Comparison of ENCODE assay signal across 32 cellular contexts in genomic region chr1:182413969-182414368, GRCh38. TPM values are rescaled to one million over a fixed set of nuclear protein-coding genes. Genes with fewer than 3 reads are reported as not detected.
"Had no signal": no experiment of that assay in that cellular context is flagged by ENCODE, and none has a peak within 500 bp of the region (broad histone marks: within the 10 kb centered on the region; RNA-seq: fewer than 3 reads in every experiment).

No MANE protein-coding gene starts in this region.

- H3K36me3 ChIP-seq: stomach, suprapubic skin, thoracic aorta, thyroid gland, tibial artery, tibial nerve, transverse colon, upper lobe of left lung, upper lobe of right lung, uterus, vagina had no signal

- H3K4me1 Mint-ChIP-seq: stimulated activated effector memory CD8-positive, alpha-beta T cell treated with anti-CD3 and anti-CD28 coated beads, Interleukin-12 subunit alpha, Interleukin-12 subunit beta, amount 100 ng/mL, for 72 hours; stimulated activated memory B cell treated with anti-CD40 and anti-IgM and Interleukin-4, amounts not matched to agents 10 μg/mL and 1 μg/mL and 100 μg/mL, for 72 hours; stimulated activated naive B cell treated with anti-CD40 and anti-IgM and Interleukin-4, amounts not matched to agents 10 μg/mL and 1 μg/mL and 100 μg/mL, for 72 hours; stimulated activated naive CD8-positive, alpha-beta T cell treated with anti-CD3 and anti-CD28 coated beads, Interleukin-15, amount 100 ng/mL, for 72 hours had no signal

- H3K27me3 ChIP-seq: testis, thyroid gland, tibial nerve, transverse colon, upper lobe of left lung, uterus, vagina had no signal

- ATAC-seq: stimulated activated effector memory CD8-positive, alpha-beta T cell treated with anti-CD3 and anti-CD28 coated beads, Interleukin-12 subunit alpha, Interleukin-12 subunit beta, amount 100 ng/mL, for 72 hours; stimulated activated memory B cell treated with anti-CD40 and anti-IgM and Interleukin-4, amounts not matched to agents 10 μg/mL and 1 μg/mL and 100 μg/mL, for 72 hours; stimulated activated naive B cell treated with anti-CD40 and anti-IgM and Interleukin-4, amounts not matched to agents 10 μg/mL and 1 μg/mL and 100 μg/mL, for 72 hours; stimulated activated naive CD8-positive, alpha-beta T cell treated with anti-CD3 and anti-CD28 coated beads, Interleukin-15, amount 100 ng/mL, for 72 hours; stimulated activated naive CD8-positive, alpha-beta T cell treated with anti-CD3 and anti-CD28 coated beads, Interleukin-15, Interleukin-2, amounts not matched to agents 100 U/mL and 50 U/mL, for 24 hours; upper lobe of right lung had no signal

- H3K27ac ChIP-seq: stomach, suprapubic skin, testis, thoracic aorta, thyroid gland, tibial artery, tibial nerve, transverse colon, upper lobe of left lung, upper lobe of right lung, uterus, vagina had no signal

- H3K9me3 ChIP-seq: stomach, suprapubic skin, testis, thoracic aorta, thyroid gland, tibial artery, tibial nerve, transverse colon, upper lobe of left lung, upper lobe of right lung, uterus, vagina had no signal

- DNase-seq: stimulated activated CD4-positive, alpha-beta T cell treated with anti-CD3 and anti-CD28 coated beads, Interleukin-2, amount 100 ng/mL, for 48 hours; stimulated activated CD4-positive, alpha-beta T cell treated with anti-CD3 and anti-CD28 coated beads, Interleukin-4, amount 100 ng/mL, for 1 hour; stimulated activated CD4-positive, alpha-beta T cell treated with anti-CD3 and anti-CD28 coated beads, Interleukin-4, amount 100 ng/mL, for 24 hours; stimulated activated CD4-positive, alpha-beta T cell treated with anti-CD3 and anti-CD28 coated beads, Interleukin-4, amount 100 ng/mL, for 4 hours; stimulated activated CD8-positive, alpha-beta memory T cell treated with anti-CD3 and anti-CD28 coated beads, Interleukin-4, amount 100 ng/mL, for 48 hours; stimulated activated naive B cell treated with anti-CD40 and anti-IgM and Interleukin-4, amounts not matched to agents 10 μg/mL and 1 μg/mL and 100 μg/mL, for 72 hours; stimulated activated naive CD4-positive, alpha-beta T cell; stimulated activated naive CD4-positive, alpha-beta T cell treated with Interleukin-2 at 50 U/mL for 16 hours; stimulated activated naive CD8-positive, alpha-beta T cell treated with anti-CD3 and anti-CD28 coated beads, Interleukin-15, amount 100 ng/mL, for 72 hours; stimulated activated naive CD8-positive, alpha-beta T cell treated with anti-CD3 and anti-CD28 coated beads, Interleukin-15, Interleukin-2, amounts not matched to agents 100 U/mL and 50 U/mL, for 24 hours; stomach; substantia nigra; testis; thyroid gland; tibial artery; transverse colon; trophoblast cell; upper lobe of left lung; upper lobe of right lung; uterus had no signal

- H3K36me3 Mint-ChIP-seq: stimulated activated effector memory CD8-positive, alpha-beta T cell treated with anti-CD3 and anti-CD28 coated beads, Interleukin-12 subunit alpha, Interleukin-12 subunit beta, amount 100 ng/mL, for 72 hours; stimulated activated memory B cell treated with anti-CD40 and anti-IgM and Interleukin-4, amounts not matched to agents 10 μg/mL and 1 μg/mL and 100 μg/mL, for 72 hours; stimulated activated naive B cell treated with anti-CD40 and anti-IgM and Interleukin-4, amounts not matched to agents 10 μg/mL and 1 μg/mL and 100 μg/mL, for 72 hours; type B pancreatic cell had no signal

- H3K4me3 ChIP-seq: stomach, suprapubic skin, testis, thoracic aorta, thyroid gland, tibial artery, tibial nerve, transverse colon, upper lobe of left lung, upper lobe of right lung, uterus, vagina had no signal

- H3K4me3 Mint-ChIP-seq: stimulated activated effector memory CD8-positive, alpha-beta T cell treated with anti-CD3 and anti-CD28 coated beads, Interleukin-12 subunit alpha, Interleukin-12 subunit beta, amount 100 ng/mL, for 72 hours; stimulated activated memory B cell treated with anti-CD40 and anti-IgM and Interleukin-4, amounts not matched to agents 10 μg/mL and 1 μg/mL and 100 μg/mL, for 72 hours; stimulated activated naive B cell treated with anti-CD40 and anti-IgM and Interleukin-4, amounts not matched to agents 10 μg/mL and 1 μg/mL and 100 μg/mL, for 72 hours; stimulated activated naive CD8-positive, alpha-beta T cell treated with anti-CD3 and anti-CD28 coated beads, Interleukin-15, amount 100 ng/mL, for 72 hours; stimulated activated naive CD8-positive, alpha-beta T cell treated with anti-CD3 and anti-CD28 coated beads, Interleukin-15, Interleukin-2, amounts not matched to agents 100 ng/mL and 50 ng/mL, for 24 hours; type B pancreatic cell had no signal

- H3K27ac Mint-ChIP-seq: stimulated activated effector memory CD8-positive, alpha-beta T cell treated with anti-CD3 and anti-CD28 coated beads, Interleukin-12 subunit alpha, Interleukin-12 subunit beta, amount 100 ng/mL, for 72 hours; stimulated activated memory B cell treated with anti-CD40 and anti-IgM and Interleukin-4, amounts not matched to agents 10 μg/mL and 1 μg/mL and 100 μg/mL, for 72 hours; stimulated activated naive B cell treated with anti-CD40 and anti-IgM and Interleukin-4, amounts not matched to agents 10 μg/mL and 1 μg/mL and 100 μg/mL, for 72 hours; stimulated activated naive CD8-positive, alpha-beta T cell treated with anti-CD3 and anti-CD28 coated beads, Interleukin-15, amount 100 ng/mL, for 72 hours; stimulated activated naive CD8-positive, alpha-beta T cell treated with anti-CD3 and anti-CD28 coated beads, Interleukin-15, Interleukin-2, amounts not matched to agents 100 ng/mL and 50 ng/mL, for 24 hours; type B pancreatic cell had no signal

- H3K4me1 ChIP-seq: testis, thyroid gland, upper lobe of right lung, uterus, vagina had no signal

- H3K9me3 Mint-ChIP-seq: stimulated activated effector memory CD8-positive, alpha-beta T cell treated with anti-CD3 and anti-CD28 coated beads, Interleukin-12 subunit alpha, Interleukin-12 subunit beta, amount 100 ng/mL, for 72 hours; stimulated activated memory B cell treated with anti-CD40 and anti-IgM and Interleukin-4, amounts not matched to agents 10 μg/mL and 1 μg/mL and 100 μg/mL, for 72 hours; stimulated activated naive B cell treated with anti-CD40 and anti-IgM and Interleukin-4, amounts not matched to agents 10 μg/mL and 1 μg/mL and 100 μg/mL, for 72 hours; stimulated activated naive CD8-positive, alpha-beta T cell treated with anti-CD3 and anti-CD28 coated beads, Interleukin-15, amount 100 ng/mL, for 72 hours; stimulated activated naive CD8-positive, alpha-beta T cell treated with anti-CD3 and anti-CD28 coated beads, Interleukin-15, Interleukin-2, amounts not matched to agents 100 ng/mL and 50 ng/mL, for 24 hours; type B pancreatic cell had no signal

RNA-seq across cellular contexts. Expression of gene TEDDM1, which starts 13.5 kb away (rescaled TPM):
- total RNA-seq: stomach, subcutaneous adipose tissue, suprapubic skin, temporal lobe, testis, thoracic aorta, thyroid gland, tibial nerve, transverse colon, upper lobe of left lung, upper lobe of right lung, ureter, urinary bladder, uterus, vagina had no signal
- polyA plus RNA-seq: stomach, urinary bladder had no signal

RNA-seq across cellular contexts. Expression of gene RGSL1, which starts 36.0 kb away (rescaled TPM):
- total RNA-seq: stomach, suprapubic skin, temporal lobe, thoracic aorta, tibial nerve, transverse colon, upper lobe of left lung, upper lobe of right lung, ureter, urinary bladder, uterus, vagina had no signal
- polyA plus RNA-seq: stomach, urinary bladder had no signal
